9 cellular contexts compared by ENCODE assay signal in the genomic region with DNA sequence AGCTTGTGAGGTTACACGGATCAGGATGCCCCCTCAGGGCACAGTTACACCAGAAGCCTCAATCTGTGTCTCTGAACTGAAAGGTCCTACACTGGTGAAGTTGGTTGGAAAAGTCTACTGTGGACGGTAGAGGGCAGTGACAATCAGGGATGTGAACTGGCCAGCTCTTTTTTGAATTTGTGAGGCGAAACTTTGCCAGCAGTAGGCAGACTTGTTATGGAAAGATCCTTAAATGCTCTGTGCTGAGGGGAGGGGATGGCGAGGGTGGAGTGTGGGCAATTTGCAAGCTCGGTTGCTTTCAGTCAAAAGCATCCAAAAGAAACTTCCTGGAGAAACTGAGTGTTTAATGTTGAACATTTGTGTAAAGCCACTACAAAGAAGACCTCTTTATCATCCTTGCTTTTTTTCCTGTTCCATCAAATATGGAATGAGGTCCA.
DNase-seq lines count a peak whose midpoint lies in the region; ATAC-seq and TF ChIP-seq lines count a peak whose summit lies in the region.
"Had no signal": no experiment of that assay in that cellular context is flagged by ENCODE, and none has a peak within 500 bp of the region (broad histone marks: within the 10 kb centered on the region; RNA-seq: fewer than 3 reads in every experiment).

No MANE protein-coding gene starts in this region.

- H3K79me2 ChIP-seq in parathyroid adenoma, result no peaks in the 10 kb centered on the region

- no peaks in the 10 kb centered on the region for H3K9me3 Mint-ChIP-seq in activated CD8-positive, alpha-beta T cell treated with anti-CD3 and anti-CD28 coated beads, Interleukin-2, amount 10 ng/mL, durations not matched to agents 7 days and 5 days (ENCODE audit: insufficient read depth)
- H3K9me3 Mint-ChIP-seq: naive thymus-derived CD4-positive, alpha-beta T cell had no signal

- DNase-seq in AG09309 (ENCODE audit: low read depth) (peak; percentile 81), NCI-H446 (lab: John Stamatoyannopoulos, UW) (peak; percentile 73 to 88), head of caudate nucleus (peak in 36 of 42 donors; percentile 41 to 87 (median 65)), OCI-M2 (lab: John Stamatoyannopoulos, UW; ENCODE audit: unreplicated experiment) (no peak)
- peak; percentile 33 for DNase-seq in activated CD8-positive, alpha-beta T cell treated with anti-CD3 and anti-CD28 coated beads, Interleukin-2, amount 10 ng/mL, durations not matched to agents 7 days and 5 days
- DNase-seq in activated effector memory CD4-positive, alpha-beta T cell treated with anti-CD3 and anti-CD28 coated beads, Interleukin-2, amount 50 U/mL, for 16 hours, result no peak

- no peak overlapping the region for H2AFZ ChIP-seq in parathyroid adenoma

- H3K9me3 ChIP-seq in parathyroid adenoma (ENCODE audit: control insufficient read depth, low read length), result no peaks in the 10 kb centered on the region

- no peaks in the 10 kb centered on the region for H3K36me3 ChIP-seq in parathyroid adenoma (ENCODE audit: control insufficient read depth, insufficient read depth, low read length)

- no peak overlapping the region for H3K4me2 ChIP-seq in parathyroid adenoma (ENCODE audit: low read length)

- H3K4me3 ChIP-seq in AG09309 (ENCODE audit: control insufficient read depth, low read depth, low read length) (no peak overlapping the region), parathyroid adenoma (ENCODE audit: low read depth, low read length) (no peak overlapping the region)

- CTCF ChIA-PET in activated CD8-positive, alpha-beta T cell treated with anti-CD3 and anti-CD28 coated beads, Interleukin-2, amount 10 ng/mL, durations not matched to agents 7 days and 5 days (lab: Charles Lee), result interaction anchor here (0.6 to 3.0 kb wide), 7 partner anchors 13 to 404 kb away, joined by 3 to 31 read pairs (median 3); a partner anchor contains a TSS

- POLR2A ChIA-PET in activated CD8-positive, alpha-beta T cell treated with anti-CD3 and anti-CD28 coated beads, Interleukin-2, amount 10 ng/mL, durations not matched to agents 7 days and 5 days (lab: Charles Lee), result no interaction called here

- no peak for ATAC-seq in activated CD8-positive, alpha-beta T cell treated with anti-CD3 and anti-CD28 coated beads, Interleukin-2, amount 10 ng/mL, durations not matched to agents 7 days and 5 days
- ATAC-seq: naive thymus-derived CD4-positive, alpha-beta T cell had no signal

- intact Hi-C loops in head of caudate nucleus (cut with DNase I), result no loop called here

- no peaks in the 10 kb centered on the region for H3K4me1 Mint-ChIP-seq in activated CD8-positive, alpha-beta T cell treated with anti-CD3 and anti-CD28 coated beads, Interleukin-2, amount 10 ng/mL, durations not matched to agents 7 days and 5 days (ENCODE audit: low read depth)
- H3K4me1 Mint-ChIP-seq: naive thymus-derived CD4-positive, alpha-beta T cell had no signal

- no peaks in the 10 kb centered on the region for H3K4me1 ChIP-seq in parathyroid adenoma

- H3K9ac ChIP-seq in parathyroid adenoma, result no peak overlapping the region

- no peaks in the 10 kb centered on the region for H3K27me3 ChIP-seq in parathyroid adenoma (ENCODE audit: control insufficient read depth, insufficient read depth, low read length)

- H3K27me3 Mint-ChIP-seq in activated CD8-positive, alpha-beta T cell treated with anti-CD3 and anti-CD28 coated beads, Interleukin-2, amount 10 ng/mL, durations not matched to agents 7 days and 5 days (ENCODE audit: low read depth), result peaks cover 8% of the 10 kb centered on the region

- H3K36me3 Mint-ChIP-seq in activated CD8-positive, alpha-beta T cell treated with anti-CD3 and anti-CD28 coated beads, Interleukin-2, amount 10 ng/mL, durations not matched to agents 7 days and 5 days (ENCODE audit: low read depth), result no peaks in the 10 kb centered on the region
- H3K36me3 Mint-ChIP-seq: naive thymus-derived CD4-positive, alpha-beta T cell had no signal

- TF ChIP-seq CTCF in AG09309 (IDR thresholded peaks at IDR 0.05; ENCODE audit: control insufficient read depth, insufficient read depth, low read depth, low read length, missing control alignments), result peak; percentile 86
- TF ChIP-seq CTCF in GM12873 (IDR thresholded peaks at IDR 0.05; ENCODE audit: insufficient read depth, low read depth, low read length, missing control alignments), result peak; percentile 60
- peak; percentile 47 for TF ChIP-seq CTCF in parathyroid adenoma (IDR thresholded peaks at IDR 0.05)

- no peak overlapping the region for H3K4me3 Mint-ChIP-seq in activated CD8-positive, alpha-beta T cell treated with anti-CD3 and anti-CD28 coated beads, Interleukin-2, amount 10 ng/mL, durations not matched to agents 7 days and 5 days
- H3K4me3 Mint-ChIP-seq: naive thymus-derived CD4-positive, alpha-beta T cell had no signal

- H3K27ac ChIP-seq in parathyroid adenoma, result no peak overlapping the region

- no peak overlapping the region for H3K27ac Mint-ChIP-seq in activated CD8-positive, alpha-beta T cell treated with anti-CD3 and anti-CD28 coated beads, Interleukin-2, amount 10 ng/mL, durations not matched to agents 7 days and 5 days
- H3K27ac Mint-ChIP-seq: naive thymus-derived CD4-positive, alpha-beta T cell had no signal

Comparison
In these comparisons a context has a peak if more than half of its experiments do, and no peak if none do; other contexts are left out.
1. DNase-seq: peak in AG09309 (single experiment), NCI-H446 (2 of 2), activated CD8-positive, alpha-beta T cell treated with anti-CD3 and anti-CD28 coated beads, Interleukin-2, amount 10 ng/mL, durations not matched to agents 7 days and 5 days (single experiment) and head of caudate nucleus (36 of 42); none in activated effector memory CD4-positive, alpha-beta T cell treated with anti-CD3 and anti-CD28 coated beads, Interleukin-2, amount 50 U/mL, for 16 hours (single experiment) and OCI-M2 (single experiment).
2. Peak in every context shown above with its lines, with median percentiles within 50 percentile points of each other: CTCF ChIP-seq.